Comparison of ENCODE assay signal across 35 cellular contexts in the genomic region with DNA sequence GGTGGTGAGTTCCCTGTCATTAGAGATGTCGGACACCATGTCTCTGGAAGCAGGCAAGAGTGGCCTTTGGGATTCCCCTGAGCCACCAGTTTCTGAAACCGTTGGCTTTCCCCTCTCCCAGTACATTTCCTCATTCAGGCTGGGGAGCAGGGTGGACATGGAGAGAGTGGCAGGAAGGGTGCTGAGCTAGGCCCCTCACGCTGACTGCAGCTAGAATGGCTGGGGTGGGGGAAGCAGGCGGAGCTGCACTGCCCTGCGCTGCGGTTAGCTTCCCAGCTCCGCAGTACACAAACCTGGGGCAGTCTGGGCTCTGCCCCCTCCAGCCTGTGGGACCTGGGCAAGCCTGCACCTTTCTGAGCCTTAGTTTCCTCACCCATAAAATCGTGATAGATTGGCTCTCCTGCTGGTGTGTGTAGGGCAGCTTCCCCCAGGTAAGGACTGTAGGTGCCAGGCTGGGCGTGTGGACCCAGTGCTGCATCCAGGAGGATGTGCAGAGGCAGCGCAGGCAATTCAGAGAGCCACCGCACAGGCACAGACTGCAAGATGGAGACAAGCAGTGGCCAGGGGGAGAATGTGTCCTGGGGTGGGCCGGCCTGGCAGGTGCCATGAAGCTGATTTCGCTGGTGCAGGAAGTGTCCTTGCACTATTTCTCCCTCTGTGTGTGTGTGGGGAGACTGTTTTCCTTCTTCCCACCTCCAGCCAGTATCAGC. TPM values are rescaled to one million over a fixed set of nuclear protein-coding genes. Genes with fewer than 3 reads are reported as not detected.
"Had no signal": no experiment of that assay in that cellular context is flagged by ENCODE, and none has a peak within 500 bp of the region (broad histone marks: within the 10 kb centered on the region; RNA-seq: fewer than 3 reads in every experiment).

No MANE protein-coding gene starts in this region.

- H3K27me3 ChIP-seq: adrenal gland, body of pancreas, hepatocyte, right lobe of liver, vagina had no signal

- H3K4me1 Mint-ChIP-seq: activated naive CD8-positive, alpha-beta T cell treated with anti-CD3 and anti-CD28 coated beads for 36 hours; natural killer cell; stimulated activated effector memory CD8-positive, alpha-beta T cell treated with anti-CD3 and anti-CD28 coated beads, Interleukin-12 subunit alpha, Interleukin-12 subunit beta, amount 100 ng/mL, for 72 hours had no signal

- H3K4me3 ChIP-seq: adrenal gland, body of pancreas, coronary artery, gastroesophageal sphincter, hepatocyte, lung, right lobe of liver, thoracic aorta, vagina had no signal

- H3K4me3 Mint-ChIP-seq: activated naive CD4-positive, alpha-beta T cell treated with anti-CD3 and anti-CD28 coated beads for 36 hours; activated naive CD8-positive, alpha-beta T cell treated with anti-CD3 and anti-CD28 coated beads for 36 hours; activated T-cell treated with anti-CD3 and anti-CD28 coated beads, Interleukin-2, amount 50 U/mL, for 72 hours; effector memory CD8-positive, alpha-beta T cell; natural killer cell; stimulated activated effector memory CD8-positive, alpha-beta T cell treated with anti-CD3 and anti-CD28 coated beads, Interleukin-12 subunit alpha, Interleukin-12 subunit beta, amount 100 ng/mL, for 72 hours; stimulated activated naive CD8-positive, alpha-beta T cell treated with anti-CD3 and anti-CD28 coated beads, Interleukin-15, Interleukin-2, amounts not matched to agents 100 ng/mL and 50 ng/mL, for 24 hours had no signal

- H3K27ac ChIP-seq: adrenal gland, body of pancreas, coronary artery, gastroesophageal sphincter, hepatocyte, right lobe of liver, thoracic aorta, vagina had no signal

- H3K9me3 ChIP-seq: adrenal gland, body of pancreas, gastroesophageal sphincter, right lobe of liver, thoracic aorta, vagina had no signal

- H3K27ac Mint-ChIP-seq: activated naive CD4-positive, alpha-beta T cell treated with anti-CD3 and anti-CD28 coated beads for 36 hours; activated naive CD8-positive, alpha-beta T cell treated with anti-CD3 and anti-CD28 coated beads for 36 hours; activated T-cell treated with anti-CD3 and anti-CD28 coated beads, Interleukin-2, amount 50 U/mL, for 72 hours; effector memory CD8-positive, alpha-beta T cell; natural killer cell; progenitor cell of endocrine pancreas; stimulated activated effector memory CD8-positive, alpha-beta T cell treated with anti-CD3 and anti-CD28 coated beads, Interleukin-12 subunit alpha, Interleukin-12 subunit beta, amount 100 ng/mL, for 72 hours; stimulated activated naive CD8-positive, alpha-beta T cell treated with anti-CD3 and anti-CD28 coated beads, Interleukin-15, Interleukin-2, amounts not matched to agents 100 ng/mL and 50 ng/mL, for 24 hours had no signal

- DNase-seq: activated CD4-positive, alpha-beta T cell treated with anti-CD3 and anti-CD28 coated beads for 4 hours; activated CD4-positive, alpha-beta T cell treated with anti-CD3 and anti-CD28 coated beads, Interleukin-2, amount 50 U/mL, for 4 hours; activated naive CD4-positive, alpha-beta T cell treated with anti-CD3 and anti-CD28 coated beads for 36 hours; activated naive CD8-positive, alpha-beta T cell treated with anti-CD3 and anti-CD28 coated beads for 36 hours; activated T-cell treated with anti-CD3 and anti-CD28 coated beads for 4 hours; activated T-cell treated with anti-CD3 and anti-CD28 coated beads, Interleukin-2, amount 50 U/mL, for 72 hours; aorta; body of pancreas; cerebellar nuclear complex; effector memory CD8-positive, alpha-beta T cell; islet precursor cell; mesendoderm; natural killer cell; small intestine; stimulated activated CD4-positive, alpha-beta T cell treated with anti-CD3 and anti-CD28 coated beads, Interleukin-4, amount 100 ng/mL, for 24 hours; trophoblast cell had no signal

- H3K36me3 Mint-ChIP-seq: activated naive CD8-positive, alpha-beta T cell treated with anti-CD3 and anti-CD28 coated beads for 36 hours; natural killer cell; stimulated activated effector memory CD8-positive, alpha-beta T cell treated with anti-CD3 and anti-CD28 coated beads, Interleukin-12 subunit alpha, Interleukin-12 subunit beta, amount 100 ng/mL, for 72 hours had no signal

- FAIRE-seq: endothelial cell of umbilical vein, small intestine had no signal

- H3K9me3 Mint-ChIP-seq: activated naive CD4-positive, alpha-beta T cell treated with anti-CD3 and anti-CD28 coated beads for 36 hours; activated naive CD8-positive, alpha-beta T cell treated with anti-CD3 and anti-CD28 coated beads for 36 hours; activated T-cell treated with anti-CD3 and anti-CD28 coated beads, Interleukin-2, amount 50 U/mL, for 72 hours; effector memory CD8-positive, alpha-beta T cell; natural killer cell; stimulated activated effector memory CD8-positive, alpha-beta T cell treated with anti-CD3 and anti-CD28 coated beads, Interleukin-12 subunit alpha, Interleukin-12 subunit beta, amount 100 ng/mL, for 72 hours; stimulated activated naive CD8-positive, alpha-beta T cell treated with anti-CD3 and anti-CD28 coated beads, Interleukin-15, Interleukin-2, amounts not matched to agents 100 ng/mL and 50 ng/mL, for 24 hours had no signal

- H3K36me3 ChIP-seq: adrenal gland, gastroesophageal sphincter, right lobe of liver, thoracic aorta, vagina had no signal

- H3K4me1 ChIP-seq: adrenal gland, body of pancreas, gastroesophageal sphincter, right lobe of liver, vagina had no signal

RNA-seq across cellular contexts. Expression of gene PLA2G2F, which starts 3.0 kb away (rescaled TPM):
- total RNA-seq: activated naive CD4-positive, alpha-beta T cell treated with anti-CD3 and anti-CD28 coated beads for 36 hours; activated naive CD8-positive, alpha-beta T cell treated with anti-CD3 and anti-CD28 coated beads for 36 hours; activated T-cell treated with anti-CD3 and anti-CD28 coated beads, Interleukin-2, amount 50 U/mL, for 72 hours; adrenal gland; aorta; body of pancreas; endothelial cell of umbilical vein; fibroblast of lung; fibroblast of villous mesenchyme; gastroesophageal sphincter; hepatocyte; lung; mononuclear cell; natural killer cell; osteocyte; progenitor cell of endocrine pancreas; renal cortical epithelial cell; right lobe of liver; subcutaneous adipose tissue; T-helper 1 cell treated with Interleukin-12 subunit alpha and Interleukin-12 subunit beta and Interleukin-4 antibody, amounts not matched to agents 30 ng/mL and 1 ng/mL, for 36 hours; thoracic aorta; vagina had no signal
- polyA plus RNA-seq: endothelial cell of umbilical vein, fibroblast of lung, hepatocyte, lung had no signal

RNA-seq across cellular contexts. Expression of gene PLA2G2D, which starts 22.8 kb away (rescaled TPM):
- total RNA-seq: activated naive CD8-positive, alpha-beta T cell treated with anti-CD3 and anti-CD28 coated beads for 36 hours; activated T-cell treated with anti-CD3 and anti-CD28 coated beads, Interleukin-2, amount 50 U/mL, for 72 hours; adrenal gland; body of pancreas; endothelial cell of umbilical vein; fibroblast of lung; fibroblast of villous mesenchyme; gastroesophageal sphincter; hepatocyte; mononuclear cell; natural killer cell; osteocyte; progenitor cell of endocrine pancreas; renal cortical epithelial cell; T-helper 1 cell treated with Interleukin-12 subunit alpha and Interleukin-12 subunit beta and Interleukin-4 antibody, amounts not matched to agents 30 ng/mL and 1 ng/mL, for 36 hours; thoracic aorta; vagina had no signal
- polyA plus RNA-seq: adrenal gland, aorta, endothelial cell of umbilical vein, fibroblast of lung, hepatocyte had no signal

RNA-seq across cellular contexts. Expression of gene UBXN10, which starts 43.7 kb away (rescaled TPM):
- total RNA-seq: endothelial cell of umbilical vein, fibroblast of villous mesenchyme, osteocyte had no signal
- polyA plus RNA-seq: endothelial cell of umbilical vein, fibroblast of lung had no signal

RNA-seq across cellular contexts. Expression of gene PLA2G2C, which starts 44.2 kb away (rescaled TPM):
- total RNA-seq: activated naive CD8-positive, alpha-beta T cell treated with anti-CD3 and anti-CD28 coated beads for 36 hours; body of pancreas; endothelial cell of umbilical vein; fibroblast of lung; fibroblast of villous mesenchyme; hepatocyte; natural killer cell; osteocyte; progenitor cell of endocrine pancreas; renal cortical epithelial cell; right lobe of liver; subcutaneous adipose tissue; thoracic aorta; vagina had no signal
- polyA plus RNA-seq: aorta, endothelial cell of umbilical vein, fibroblast of lung, hepatocyte, lung had no signal
